9 cellular contexts compared by ENCODE assay signal in the genomic region with DNA sequence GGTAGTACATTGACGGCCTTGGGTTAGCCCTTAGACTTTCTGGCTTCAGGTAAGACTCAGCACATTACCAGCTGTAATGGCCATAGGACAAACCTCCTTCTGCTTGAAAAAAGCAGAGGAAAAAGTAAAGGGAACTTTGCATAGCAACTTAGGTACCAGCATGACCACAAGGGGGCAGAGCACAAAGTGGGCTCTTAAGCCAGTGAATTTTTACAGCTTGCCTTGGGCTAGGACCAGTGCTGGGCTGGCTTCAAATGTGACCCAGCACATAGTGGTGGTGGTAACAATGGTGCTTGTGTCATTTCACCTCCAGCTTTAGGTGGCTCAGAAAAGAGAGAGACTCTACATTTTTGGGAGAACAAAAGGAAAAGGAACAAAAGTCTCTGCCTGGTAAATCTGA.
DNase-seq lines count a peak whose midpoint lies in the region; ATAC-seq and TF ChIP-seq lines count a peak whose summit lies in the region.
"Had no signal": no experiment of that assay in that cellular context is flagged by ENCODE, and none has a peak within 500 bp of the region (broad histone marks: within the 10 kb centered on the region; RNA-seq: fewer than 3 reads in every experiment).

No MANE protein-coding gene starts in this region.

- DNase-seq in IMR-90 (peak; percentile 10), body of pancreas (peak in 3 of 4 donors; percentile 18 to 50 (median 22)), mesenchymal stem cell (peak; percentile 7), mucosa of descending colon (no peak)
- DNase-seq in CD4-positive, alpha-beta T cell = no peak
- DNase-seq in activated T-cell treated with anti-CD3 and anti-CD28 coated beads, Interleukin-2, amount 50 U/mL, for 1 hour = no peak
- DNase-seq: activated gamma-delta T cell treated with Interleukin-2 at 50 U/mL for 16 hours had no signal

- no CpG with 5 or more reads among the region's 1 CpG for WGBS in IMR-90 (ENCODE audit: extremely low coverage in 2 of 2, insufficient read length in 1 of 2), 2 experiments
- WGBS in body of pancreas, 2 donors = 33 to 36% methylated on average over 1 of the region's 1 CpG
- no CpG with 5 or more reads among the region's 1 CpG for WGBS in mesenchymal stem cell

- H3K27me3 ChIP-seq in IMR-90 (ENCODE audit: control insufficient read depth, insufficient read depth, low read length) = no peaks in the 10 kb centered on the region
- no peaks in the 10 kb centered on the region for H3K27me3 ChIP-seq in body of pancreas
- H3K27me3 ChIP-seq in mesenchymal stem cell (ENCODE audit: control insufficient read depth in 1 of 2, insufficient read depth in 1 of 2, low read length in 2 of 2) = no peaks in the 10 kb centered on the region
- no peaks in the 10 kb centered on the region for H3K27me3 ChIP-seq in CD4-positive, alpha-beta T cell (ENCODE audit: control insufficient read depth, insufficient read depth, low read length)

- POLR2A ChIA-PET in IMR-90 (lab: Charles Lee; ENCODE audit: unreplicated experiment) = no interaction called here
- POLR2A ChIA-PET in CD4-positive, alpha-beta T cell (lab: Charles Lee) = no interaction called here

- H3K18ac ChIP-seq in IMR-90 (ENCODE audit: low read depth, low read length) (no peak overlapping the region), mesenchymal stem cell (ENCODE audit: low read depth in 1 of 2, low read length in 2 of 2) (no peak overlapping the region)

- H3K27ac ChIP-seq in IMR-90 (ENCODE audit: insufficient read depth, low read length) = no peak overlapping the region
- no peak overlapping the region for H3K27ac ChIP-seq in body of pancreas
- no peak overlapping the region for H3K27ac ChIP-seq in mesenchymal stem cell (ENCODE audit: low read length, poor library complexity, severe bottlenecking)
- H3K27ac ChIP-seq in CD4-positive, alpha-beta T cell (ENCODE audit: low read depth, low read length) = no peak overlapping the region

- no peak overlapping the region for H2BK15ac ChIP-seq in IMR-90 (ENCODE audit: low read depth, low read length)
- H2BK15ac ChIP-seq in mesenchymal stem cell (ENCODE audit: low read depth, poor library complexity, severe bottlenecking) = no peak overlapping the region

- no peak overlapping the region for H4K5ac ChIP-seq in IMR-90 (ENCODE audit: low read depth, low read length)

- no peaks in the 10 kb centered on the region for H3K27me3 Mint-ChIP-seq in CD4-positive, alpha-beta T cell

- no peak for TF ChIP-seq POLR2A in IMR-90 (IDR thresholded peaks at IDR 0.05; ENCODE audit: low read depth, low read length)
- TF ChIP-seq POLR2A in body of pancreas (IDR thresholded peaks at IDR 0.05) = no peak

- H2AFZ ChIP-seq in IMR-90 (replicated peaks; ENCODE audit: low read length, poor library complexity) (no peak overlapping the region), mesenchymal stem cell (ENCODE audit: low read depth, low read length) (no peak overlapping the region)

- no peaks in the 10 kb centered on the region for H3K36me3 Mint-ChIP-seq in CD4-positive, alpha-beta T cell (ENCODE audit: low read depth)

- H3K14ac ChIP-seq in IMR-90 (replicated peaks; ENCODE audit: low read depth, low read length) = no peak overlapping the region
- H3K14ac ChIP-seq in mesenchymal stem cell (ENCODE audit: low read length in 2 of 2) = no peak overlapping the region

- TF ChIP-seq CTCF in GM12872 (IDR thresholded peaks at IDR 0.05; ENCODE audit: insufficient read depth, low read depth, low read length) (peak; percentile 33; the same call in 1 of the 3 replicates), IMR-90 (conservative IDR thresholded peaks at IDR 0.05; ENCODE audit: low read depth, low read length) (peak; percentile 37), body of pancreas (IDR thresholded peaks at IDR 0.05) (peak; percentile 20 to 45 (median 28)), mucosa of descending colon (IDR thresholded peaks at IDR 0.05) (no peak)
- no peak for TF ChIP-seq CTCF in CD4-positive, alpha-beta T cell (IDR thresholded peaks at IDR 0.05)

- no peak overlapping the region for H3K27ac Mint-ChIP-seq in CD4-positive, alpha-beta T cell

- TF ChIP-seq RAD21 in IMR-90 (IDR thresholded peaks at IDR 0.05; ENCODE audit: low read length) = no peak

- no peaks in the 10 kb centered on the region for H3K4me1 Mint-ChIP-seq in CD4-positive, alpha-beta T cell (ENCODE audit: low read depth)

- no peaks in the 10 kb centered on the region for H3K9me1 ChIP-seq in IMR-90 (ENCODE audit: insufficient read depth, low read length)

- no peaks in the 10 kb centered on the region; the same call in 1 of the 2 replicates for H3K9me3 ChIP-seq in IMR-90 (ENCODE audit: control insufficient read depth, insufficient read depth, low read length)
- no peaks in the 10 kb centered on the region for H3K9me3 ChIP-seq in body of pancreas
- no peaks in the 10 kb centered on the region for H3K9me3 ChIP-seq in mesenchymal stem cell (ENCODE audit: control insufficient read depth, low read length)
- no peaks in the 10 kb centered on the region for H3K9me3 ChIP-seq in CD4-positive, alpha-beta T cell (ENCODE audit: control insufficient read depth, low read length)
- no peaks in the 10 kb centered on the region for H3K9me3 ChIP-seq in mucosa of descending colon

- no peak overlapping the region for H2AK5ac ChIP-seq in IMR-90 (ENCODE audit: low read depth, low read length)
- no peak overlapping the region for H2AK5ac ChIP-seq in mesenchymal stem cell (ENCODE audit: low read length, severe bottlenecking)

- no peaks in the 10 kb centered on the region for H3K9me3 Mint-ChIP-seq in CD4-positive, alpha-beta T cell

- H3K4me3 Mint-ChIP-seq in CD4-positive, alpha-beta T cell = no peak overlapping the region

- H4K91ac ChIP-seq in IMR-90 (ENCODE audit: insufficient read depth, low read depth, low read length) (no peak overlapping the region), mesenchymal stem cell (ENCODE audit: low read length) (no peak overlapping the region)

- no peak overlapping the region for H2BK20ac ChIP-seq in IMR-90 (ENCODE audit: low read depth, low read length)

- CTCF ChIA-PET in IMR-90 (lab: Yijun Ruan, JAX) = no interaction called here
- CTCF ChIA-PET in CD4-positive, alpha-beta T cell (lab: Charles Lee) = no interaction called here

- H3K4me2 ChIP-seq in IMR-90 (ENCODE audit: low read depth, low read length) (no peak overlapping the region), mesenchymal stem cell (ENCODE audit: low read length, poor library complexity, severe bottlenecking) (no peak overlapping the region)

- H4K8ac ChIP-seq in IMR-90 (ENCODE audit: low read depth in 2 of 2, low read length in 2 of 2) (no peak overlapping the region), mesenchymal stem cell (ENCODE audit: low read length) (no peak overlapping the region)

- no peak overlapping the region for H3K23ac ChIP-seq in IMR-90 (ENCODE audit: low read depth, low read length)
- no peak overlapping the region for H3K23ac ChIP-seq in mesenchymal stem cell (ENCODE audit: low read length in 2 of 2)

- H3K36me3 ChIP-seq in IMR-90 (ENCODE audit: control insufficient read depth, insufficient read depth, low read length) (no peaks in the 10 kb centered on the region), body of pancreas (replicated peaks in 1 of 2; ENCODE audit: insufficient read depth in 1 of 2, low read depth in 2 of 2) (no peaks in the 10 kb centered on the region), mesenchymal stem cell (ENCODE audit: control insufficient read depth in 1 of 2, insufficient read depth in 2 of 2, low read depth in 1 of 2, low read length in 2 of 2) (peaks cover 0 to 3% of the 10 kb centered on the region in 2 experiments), mucosa of descending colon (ENCODE audit: low read depth) (no peaks in the 10 kb centered on the region)

- H3K4me3 ChIP-seq in IMR-90 (ENCODE audit: insufficient read depth, low read depth, low read length) (no peak overlapping the region), body of pancreas (no peak overlapping the region), mesenchymal stem cell (ENCODE audit: insufficient read depth in 1 of 2, low read depth in 1 of 2, low read length in 2 of 2) (no peak overlapping the region), mucosa of descending colon (no peak overlapping the region)

- in situ Hi-C loops in IMR-90 (cut with MboI; ENCODE audit: low sequenced_read_pairs) = no loop called here

- ATAC-seq in IMR-90 (ENCODE audit: low read depth) = no peak
- no peak for ATAC-seq in body of pancreas
- no peak for ATAC-seq in CD4-positive, alpha-beta T cell (ENCODE audit: poor library complexity)
- ATAC-seq in esophagus mucosa = no peak
- no peak for ATAC-seq in mucosa of descending colon

- H3K79me1 ChIP-seq in IMR-90 (ENCODE audit: low read depth in 1 of 2, low read length in 2 of 2) (no peaks in the 10 kb centered on the region), mesenchymal stem cell (replicated peaks; ENCODE audit: low read length, poor library complexity, severe bottlenecking) (peaks cover 12% of the 10 kb centered on the region)

- H3K9ac ChIP-seq in IMR-90 (ENCODE audit: low read depth, low read length) (no peak overlapping the region), mesenchymal stem cell (ENCODE audit: low read length) (no peak overlapping the region)

- H3K4ac ChIP-seq in IMR-90 (ENCODE audit: low read depth, low read length) = no peak overlapping the region
- no peak overlapping the region for H3K4ac ChIP-seq in mesenchymal stem cell (ENCODE audit: low read depth in 1 of 2, low read length in 2 of 2)

- H2AK9ac ChIP-seq in IMR-90 (replicated peaks; ENCODE audit: low read depth, low read length, poor library complexity) = no peak overlapping the region

- no peaks in the 10 kb centered on the region for H4K20me1 ChIP-seq in IMR-90 (ENCODE audit: insufficient read depth, low read length)

- H2BK120ac ChIP-seq in IMR-90 (ENCODE audit: low read depth, low read length) (no peak overlapping the region), mesenchymal stem cell (ENCODE audit: low read depth, low read length) (no peak overlapping the region)

- no peak overlapping the region for H2BK5ac ChIP-seq in IMR-90 (ENCODE audit: low read depth, low read length, poor library complexity, severe bottlenecking)
- no peak overlapping the region for H2BK5ac ChIP-seq in mesenchymal stem cell (ENCODE audit: low read depth, low read length, poor library complexity, severe bottlenecking)

- no peak overlapping the region for H2BK12ac ChIP-seq in mesenchymal stem cell (ENCODE audit: low read length in 2 of 2)

- no TSS peak for BruUV-seq in IMR-90 (replicated peaks; lab: Mats Ljungman, UMichigan)

- dilution Hi-C loops in IMR-90 (cut with HindIII; ENCODE audit: low sequenced_read_pairs, unreplicated experiment) = no loop called here

- intact Hi-C loops in IMR-90 (cut with micrococcal nuclease) = no loop called here
- intact Hi-C loops in body of pancreas (cut with DNase I) = no loop called here
- intact Hi-C loops in CD4-positive, alpha-beta T cell (cut with DNase I, micrococcal nuclease) = no loop called here
- intact Hi-C loops in mucosa of descending colon (cut with DNase I, micrococcal nuclease) = no loop called here

- H3K56ac ChIP-seq in IMR-90 (ENCODE audit: extremely low read depth, insufficient read depth, low read length) = no peak overlapping the region

- H3K4me1 ChIP-seq in IMR-90 (ENCODE audit: control insufficient read depth, insufficient read depth, low read length) (no peaks in the 10 kb centered on the region), body of pancreas (no peaks in the 10 kb centered on the region), mesenchymal stem cell (ENCODE audit: control insufficient read depth, insufficient read depth, low read depth, low read length) (no peaks in the 10 kb centered on the region), mucosa of descending colon (ENCODE audit: low read depth) (no peaks in the 10 kb centered on the region)

Comparison
In these comparisons a context has a peak if more than half of its experiments do, and no peak if none do; other contexts are left out.
1. CTCF ChIP-seq: peak in GM12872 (single experiment), IMR-90 (single experiment) and body of pancreas (7 of 7); none in CD4-positive, alpha-beta T cell (single experiment) and mucosa of descending colon (single experiment).
2. DNase-seq: peak in IMR-90 (single experiment), body of pancreas (3 of 4) and mesenchymal stem cell (single experiment); none in CD4-positive, alpha-beta T cell (0 of 10), mucosa of descending colon (0 of 3) and activated T-cell treated with anti-CD3 and anti-CD28 coated beads, Interleukin-2, amount 50 U/mL, for 1 hour (single experiment).